8 cellular contexts compared by ENCODE assay signal in genomic region chr22:21734540-21735197, GRCh38. TPM values are rescaled to one million over a fixed set of nuclear protein-coding genes. Genes with fewer than 3 reads are reported as not detected.
DNase-seq lines count a peak whose midpoint lies in the region; ATAC-seq and TF ChIP-seq lines count a peak whose summit lies in the region.

No MANE protein-coding gene starts in this region.

- peak overlapping the region; percentile 67 to 91 (median 85) for H3K27ac Mint-ChIP-seq in naive thymus-derived CD4-positive, alpha-beta T cell

- CTCF ChIA-PET in naive thymus-derived CD4-positive, alpha-beta T cell (lab: Charles Lee), result no interaction called here

- no peaks in the 10 kb centered on the region for H3K27me3 ChIP-seq in GM06990 (replicated peaks; ENCODE audit: control insufficient read depth, insufficient read depth, low read length)
- no peaks in the 10 kb centered on the region for H3K27me3 ChIP-seq in naive thymus-derived CD4-positive, alpha-beta T cell (ENCODE audit: control insufficient read depth in 2 of 2, insufficient read depth in 2 of 2, low read length in 2 of 2)

- no peak for ATAC-seq in naive thymus-derived CD4-positive, alpha-beta T cell
- ATAC-seq in HG03025 (IDR thresholded peaks at IDR 0.05; ENCODE audit: low FRiP score, unreplicated experiment), result no peak
- no peak for ATAC-seq in HG02970 (IDR thresholded peaks at IDR 0.05; ENCODE audit: low FRiP score, unreplicated experiment)

- intact Hi-C loops in naive thymus-derived CD4-positive, alpha-beta T cell (cut with micrococcal nuclease), result loop anchor here (1.0 to 5.0 kb wide), 10 partner anchors 22 to 1408 kb away; partner anchors contain the start of genes MAPK1 (in 1 of the 2), PI4KA (in 1 of the 2), PPIL2 (in 1 of the 2) and PPM1F (in 1 of the 2)

- no peaks in the 10 kb centered on the region for H3K36me3 Mint-ChIP-seq in naive thymus-derived CD4-positive, alpha-beta T cell

- no peak for DNase-seq in GM06990 (ENCODE audit: extremely low read depth, insufficient read length)
- DNase-seq in NCI-H2227 (lab: John Stamatoyannopoulos, UW; ENCODE audit: unreplicated experiment), result peak; percentile 46
- no peak for DNase-seq in choroid plexus epithelial cell (ENCODE audit: low read depth)
- DNase-seq in naive thymus-derived CD4-positive, alpha-beta T cell, result peak in 3 of 9 donors; percentile 8 to 12 (median 10)
- DNase-seq in stimulated activated CD4-positive, alpha-beta T cell treated with anti-CD3 and anti-CD28 coated beads, Interleukin-4, amount 100 ng/mL, for 1 hour, result no peak
- no peak for DNase-seq in OCI-M2 (lab: John Stamatoyannopoulos, UW; ENCODE audit: unreplicated experiment)

- H3K9me3 Mint-ChIP-seq in naive thymus-derived CD4-positive, alpha-beta T cell, result no peaks in the 10 kb centered on the region

- no peaks in the 10 kb centered on the region for H3K36me3 ChIP-seq in GM06990 (ENCODE audit: control insufficient read depth, insufficient read depth, low read length)
- no peaks in the 10 kb centered on the region for H3K36me3 ChIP-seq in naive thymus-derived CD4-positive, alpha-beta T cell (ENCODE audit: control insufficient read depth in 2 of 3, insufficient read depth in 3 of 3, low read length in 3 of 3)

- POLR2A ChIA-PET in naive thymus-derived CD4-positive, alpha-beta T cell (lab: Charles Lee), result interaction anchor here (1.9 kb wide), 1 partner anchor 69 kb away, joined by 6 read pairs; the partner anchor contains the start of gene PPIL2

- H3K9me3 ChIP-seq in naive thymus-derived CD4-positive, alpha-beta T cell (ENCODE audit: control insufficient read depth in 2 of 3, low read length in 3 of 3), result no peaks in the 10 kb centered on the region

- peak overlapping the region; percentile 66 for H3K27ac ChIP-seq in naive thymus-derived CD4-positive, alpha-beta T cell (ENCODE audit: low read depth, low read length)

- TF ChIP-seq CTCF in GM06990 (IDR thresholded peaks at IDR 0.05; ENCODE audit: insufficient read depth, low read length, poor library complexity, severe bottlenecking) (no peak), choroid plexus epithelial cell (conservative IDR thresholded peaks at IDR 0.05; ENCODE audit: low read depth, low read length) (no peak)

- H3K4me3 ChIP-seq in GM06990 (replicated peaks; ENCODE audit: low read depth, low read length) (peak overlapping the region; percentile 67), choroid plexus epithelial cell (ENCODE audit: low read depth, low read length) (peak overlapping the region; percentile 50)
- peak overlapping the region; percentile 49 for H3K4me3 ChIP-seq in naive thymus-derived CD4-positive, alpha-beta T cell (ENCODE audit: low read length)

- H3K4me1 ChIP-seq in naive thymus-derived CD4-positive, alpha-beta T cell (ENCODE audit: control insufficient read depth in 2 of 2, insufficient read depth in 2 of 2, low read length in 2 of 2), result peaks cover 0 to 7% of the 10 kb centered on the region in 2 donors

- H3K4me3 Mint-ChIP-seq in naive thymus-derived CD4-positive, alpha-beta T cell, result peak overlapping the region; percentile 86 to 96 (median 92)

- H3K4me1 Mint-ChIP-seq in naive thymus-derived CD4-positive, alpha-beta T cell, result peaks cover 13 to 26% (median 15%) of the 10 kb centered on the region in 7 donors

- peaks cover 0 to 18% (median 0%) of the 10 kb centered on the region in 5 donors for H3K27me3 Mint-ChIP-seq in naive thymus-derived CD4-positive, alpha-beta T cell

RNA-seq across cellular contexts. Expression of gene YPEL1, which starts 0.9 kb away (rescaled TPM):
- total RNA-seq in naive thymus-derived CD4-positive, alpha-beta T cell, result 1 to 10 TPM; 2.5 to 9.5 (median 3.6) TPM
- polyA plus RNA-seq in naive thymus-derived CD4-positive, alpha-beta T cell, result 1 to 10 TPM; 1.5 TPM
